ENCODE assay signal across 8 cellular contexts in the genomic region with DNA sequence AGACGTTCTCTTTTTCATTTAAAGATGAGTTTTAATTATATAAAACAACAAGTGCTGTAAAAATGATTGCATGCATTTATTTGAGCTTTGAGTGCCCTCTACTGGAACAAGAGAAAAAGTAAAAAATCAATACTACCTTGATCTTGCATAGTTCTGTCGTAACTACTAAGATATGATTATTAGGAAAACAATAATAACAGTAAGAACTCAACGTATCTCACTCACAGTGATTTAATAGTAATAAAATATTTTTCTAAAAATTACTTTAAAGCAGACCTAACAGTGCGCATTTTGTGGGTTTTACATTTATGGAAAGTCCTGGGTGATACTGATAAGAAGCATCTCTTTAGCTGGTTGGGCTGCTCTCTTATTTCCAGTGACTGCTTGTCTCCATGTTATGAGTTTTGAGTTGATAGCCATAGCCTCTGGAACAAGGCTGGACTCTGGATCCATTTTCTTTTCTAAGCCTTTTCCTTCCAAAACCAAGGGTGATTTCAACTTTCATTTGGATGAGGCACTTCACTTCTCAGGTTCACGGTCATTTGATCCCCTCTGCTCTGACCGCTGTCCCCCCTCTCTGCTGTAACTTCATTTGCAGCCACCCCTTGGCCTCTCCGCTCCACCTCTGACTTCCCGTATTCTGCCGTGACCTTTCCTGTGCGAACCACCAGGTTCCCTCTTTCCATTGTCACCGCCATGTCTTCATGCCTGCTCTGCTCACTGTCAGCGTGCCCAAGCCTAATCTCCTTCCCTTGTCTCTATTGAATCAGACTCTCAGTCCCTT. TPM values are rescaled to one million over a fixed set of nuclear protein-coding genes. Genes with fewer than 3 reads are reported as not detected.
DNase-seq lines count a peak whose midpoint lies in the region; ATAC-seq, FAIRE-seq and TF ChIP-seq lines count a peak whose summit lies in the region.

No MANE protein-coding gene starts in this region.

- H4K20me1 ChIP-seq in Loucy (ENCODE audit: insufficient read depth, low read length, poor library complexity, severe bottlenecking): no peaks in the 10 kb centered on the region

- H3K27ac ChIP-seq in spleen: peak overlapping the region in 1 of 8 donors; percentile 40

- no peaks in the 10 kb centered on the region for H3K27me3 ChIP-seq in Loucy (ENCODE audit: insufficient read depth, low read length, poor library complexity, severe bottlenecking)
- no peaks in the 10 kb centered on the region for H3K27me3 ChIP-seq in spleen (replicated peaks in 1 of 7)

- intact Hi-C loops in spleen (cut with DNase I; ENCODE audit: low total_unique reads): no loop called here

- TF ChIP-seq POLR2A in spleen (IDR thresholded peaks at IDR 0.05): no peak

- H3K79me2 ChIP-seq in Loucy (ENCODE audit: insufficient read depth, low read length): no peaks in the 10 kb centered on the region

- H3K4me1 ChIP-seq in Loucy (ENCODE audit: insufficient read depth, low read length, poor library complexity, severe bottlenecking): no peaks in the 10 kb centered on the region
- peaks cover 0 to 18% (median 9%) of the 10 kb centered on the region in 6 donors for H3K4me1 ChIP-seq in spleen

- H3K36me3 ChIP-seq in Loucy (ENCODE audit: insufficient read depth, low read length): no peaks in the 10 kb centered on the region
- H3K36me3 ChIP-seq in spleen: no peaks in the 10 kb centered on the region

- 37 to 64% (median 47%) methylated on average over 12 of the region's 12 CpGs for WGBS in spleen, 5 donors

- H3K4me3 ChIP-seq in Loucy (ENCODE audit: low read length, poor library complexity, severe bottlenecking) (no peak overlapping the region), spleen (peak overlapping the region in 1 of 8 donors; percentile 27)

- no peak overlapping the region for H2AFZ ChIP-seq in Loucy (ENCODE audit: low read length)

- TF ChIP-seq CTCF in Loucy (conservative IDR thresholded peaks at IDR 0.05; ENCODE audit: low read length) (peak; percentile 61), spleen (IDR thresholded peaks at IDR 0.05 in 8 of 11, conservative IDR thresholded peaks at IDR 0.05 in 3 of 11) (peak in 1 of 11 experiments; percentile 17)

- FAIRE-seq in endometrium (lab: Jason Lieb, UNC): peak; percentile 80

- H3K9me2 ChIP-seq in Loucy (replicated peaks; ENCODE audit: low read depth, low read length): no peaks in the 10 kb centered on the region

- H3K9ac ChIP-seq in Loucy (ENCODE audit: low read depth, low read length, poor library complexity, severe bottlenecking): no peak overlapping the region

- ATAC-seq in GM19328 (IDR thresholded peaks at IDR 0.05; ENCODE audit: unreplicated experiment): peak; percentile 5

- no peaks in the 10 kb centered on the region for H3K9me3 ChIP-seq in Loucy (ENCODE audit: insufficient read depth, low read depth, low read length)
- no peaks in the 10 kb centered on the region for H3K9me3 ChIP-seq in spleen

- no peak overlapping the region for H3K4me2 ChIP-seq in Loucy (ENCODE audit: low read depth, low read length, poor library complexity, severe bottlenecking)

- DNase-seq in AG08395 (ENCODE audit: low spot score) (peak; percentile 24), spleen (peak; percentile 75), NCI-H2196 treated with DMSO at 0.1 percent for 48 hours (lab: John Stamatoyannopoulos, UW; ENCODE audit: unreplicated experiment) (no peak)
- DNase-seq in activated T-cell treated with anti-CD3 and anti-CD28 coated beads, Interleukin-2, amount 50 U/mL, for 1 hour: no peak
- no peak for DNase-seq in activated CD4-positive, alpha-beta T cell treated with anti-CD3 and anti-CD28 coated beads, Interleukin-2, amount 50 U/mL, for 4 hours

- no peaks in the 10 kb centered on the region for H3F3A ChIP-seq in Loucy (ENCODE audit: low read depth)

RNA-seq across cellular contexts. Expression of a gene that starts 29.6 kb away (rescaled TPM):
- total RNA-seq in spleen: 1 to 10 TPM in 1 of 7 donors, under 1 TPM in 6; 0.20 to 3.9 (median 0.60) TPM
- polyA plus RNA-seq in spleen: under 1 TPM; 0.15 to 0.38 (median 0.26) TPM

Comparison
In these comparisons a context has a peak if more than half of its experiments do, and no peak if none do; other contexts are left out.
1. DNase-seq: peak in AG08395 (single experiment) and spleen (single experiment); none in activated T-cell treated with anti-CD3 and anti-CD28 coated beads, Interleukin-2, amount 50 U/mL, for 1 hour (single experiment), activated CD4-positive, alpha-beta T cell treated with anti-CD3 and anti-CD28 coated beads, Interleukin-2, amount 50 U/mL, for 4 hours (0 of 2) and NCI-H2196 treated with DMSO at 0.1 percent for 48 hours (single experiment).